7 cellular contexts compared by ENCODE assay signal in genomic region chr19:18202759-18203407, GRCh38. TPM values are rescaled to one million over a fixed set of nuclear protein-coding genes. Genes with fewer than 3 reads are reported as not detected.
DNase-seq lines count a peak whose midpoint lies in the region; ATAC-seq and TF ChIP-seq lines count a peak whose summit lies in the region.

No MANE protein-coding gene starts in this region.

- H3K36me3 ChIP-seq in kidney epithelial cell (ENCODE audit: control insufficient read depth, insufficient read depth, low read length) = no peaks in the 10 kb centered on the region

- H3K27me3 ChIP-seq in kidney epithelial cell (ENCODE audit: control insufficient read depth, insufficient read depth, low read length) = peaks cover 10% of the 10 kb centered on the region

- no peak for ATAC-seq in GM18517 (IDR thresholded peaks at IDR 0.05; ENCODE audit: unreplicated experiment)
- no peak for ATAC-seq in HG03097 (IDR thresholded peaks at IDR 0.05; ENCODE audit: low FRiP score, unreplicated experiment)

- in situ Hi-C loops in astrocyte of the spinal cord (cut with HindIII; ENCODE audit: low sequenced_read_pairs) = no loop called here

- TF ChIP-seq CTCF in GM12873 (IDR thresholded peaks at IDR 0.05; ENCODE audit: insufficient read depth, low read depth, low read length, missing control alignments) (peak; percentile 46), astrocyte of the spinal cord (IDR thresholded peaks at IDR 0.05; ENCODE audit: low read depth, low read length) (peak; percentile 16), kidney epithelial cell (IDR thresholded peaks at IDR 0.05; ENCODE audit: insufficient read depth, low read length, poor library complexity, severe bottlenecking) (peak; percentile 31)

- DNase-seq in NCI-H774 (lab: John Stamatoyannopoulos, UW) (peak; percentile 14), astrocyte of the spinal cord (ENCODE audit: low read depth, low spot score) (no peak), kidney epithelial cell (ENCODE audit: low read depth) (no peak)
- DNase-seq in stimulated activated naive CD4-positive, alpha-beta T cell treated with Interleukin-2 at 50 U/mL for 16 hours (lab: John Stamatoyannopoulos, UW) = peak; percentile 9

- H3K4me3 ChIP-seq in astrocyte of the spinal cord (ENCODE audit: low read depth, low read length) = peak overlapping the region; percentile 78
- peak overlapping the region; percentile 48 for H3K4me3 ChIP-seq in kidney epithelial cell (ENCODE audit: low read depth, low read length)

RNA-seq across cellular contexts. Expression of gene RAB3A, which starts 1.0 kb away (rescaled TPM):
- 0.07 and 0.38 TPM in 2 replicates for total RNA-seq in kidney epithelial cell

RNA-seq across cellular contexts. Expression of gene MPV17L2, which starts 9.9 kb away (rescaled TPM):
- 70.6 and 71.8 TPM in 2 replicates for total RNA-seq in kidney epithelial cell

RNA-seq across cellular contexts. Expression of gene PDE4C, which starts 23.4 kb away (rescaled TPM):
- 0.34 and 0.42 TPM in 2 replicates for total RNA-seq in kidney epithelial cell

RNA-seq across cellular contexts. Expression of gene IFI30, which starts 29.3 kb away (rescaled TPM):
- 9.2 and 14.1 TPM in 2 replicates for total RNA-seq in kidney epithelial cell

RNA-seq across cellular contexts. Expression of gene PIK3R2, which starts 49.9 kb away (rescaled TPM):
- total RNA-seq in kidney epithelial cell = 41.4 and 42.4 TPM in 2 replicates

Comparison
In these comparisons a context has a peak if more than half of its experiments do, and no peak if none do; other contexts are left out.
1. DNase-seq: peak in NCI-H774 (single experiment) and stimulated activated naive CD4-positive, alpha-beta T cell treated with Interleukin-2 at 50 U/mL for 16 hours (single experiment); none in astrocyte of the spinal cord (single experiment) and kidney epithelial cell (single experiment).
2. Peak in every context shown above with its lines, with median percentiles within 50 percentile points of each other: CTCF ChIP-seq.